11 cellular contexts compared by ENCODE assay signal in the genomic region with DNA sequence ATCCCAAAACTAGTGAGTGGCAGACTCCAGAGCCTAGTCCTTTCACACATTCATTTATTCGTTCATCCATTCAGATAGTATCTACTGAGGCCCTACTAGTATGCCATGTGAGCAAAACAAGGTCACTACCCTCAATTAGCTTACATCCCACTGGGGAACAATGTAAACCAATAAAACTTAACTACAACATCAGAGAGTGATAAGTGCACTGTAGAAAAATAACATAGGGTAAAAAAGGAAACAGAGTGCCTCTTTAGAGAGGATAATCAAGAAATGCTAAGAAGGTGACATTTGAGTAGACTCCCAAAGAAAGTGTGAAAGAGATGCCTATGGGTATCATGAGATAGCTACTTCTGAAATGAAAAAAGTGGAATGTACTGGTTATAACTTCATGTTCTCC.
"Had no signal": no experiment of that assay in that cellular context is flagged by ENCODE, and none has a peak within 500 bp of the region (broad histone marks: within the 10 kb centered on the region; RNA-seq: fewer than 3 reads in every experiment).

No MANE protein-coding gene starts in this region.

- H3K27ac Mint-ChIP-seq: HFFc6, IgD-negative memory B cell had no signal

- H3K36me3 ChIP-seq: HAP-1 had no signal

- H3K4me3 Mint-ChIP-seq: HFFc6, IgD-negative memory B cell had no signal

- DNase-seq: GM23248, GOT3, H7, HFFc6, KBM-7 had no signal

- H3K4me3 ChIP-seq: GM23248, HAP-1 had no signal

- H3K27ac ChIP-seq: GM23248, HL-60, KMS-11 had no signal

- H3K27me3 Mint-ChIP-seq: IgD-negative memory B cell had no signal

- ATAC-seq: HCT116, HepG2 had no signal
